In genomic region chr12:103955811-103956514, GRCh38 we compare ENCODE assay signal across 2 cellular contexts.
TF ChIP-seq lines count a peak whose summit lies in the region.

No MANE protein-coding gene starts in this region.

TF ChIP-seq in GM23338, 12 proteins besides CTCF, POLR2A, EP300 and RAD21 (continued from another document):
- TF ChIP-seq, protein P1, sequence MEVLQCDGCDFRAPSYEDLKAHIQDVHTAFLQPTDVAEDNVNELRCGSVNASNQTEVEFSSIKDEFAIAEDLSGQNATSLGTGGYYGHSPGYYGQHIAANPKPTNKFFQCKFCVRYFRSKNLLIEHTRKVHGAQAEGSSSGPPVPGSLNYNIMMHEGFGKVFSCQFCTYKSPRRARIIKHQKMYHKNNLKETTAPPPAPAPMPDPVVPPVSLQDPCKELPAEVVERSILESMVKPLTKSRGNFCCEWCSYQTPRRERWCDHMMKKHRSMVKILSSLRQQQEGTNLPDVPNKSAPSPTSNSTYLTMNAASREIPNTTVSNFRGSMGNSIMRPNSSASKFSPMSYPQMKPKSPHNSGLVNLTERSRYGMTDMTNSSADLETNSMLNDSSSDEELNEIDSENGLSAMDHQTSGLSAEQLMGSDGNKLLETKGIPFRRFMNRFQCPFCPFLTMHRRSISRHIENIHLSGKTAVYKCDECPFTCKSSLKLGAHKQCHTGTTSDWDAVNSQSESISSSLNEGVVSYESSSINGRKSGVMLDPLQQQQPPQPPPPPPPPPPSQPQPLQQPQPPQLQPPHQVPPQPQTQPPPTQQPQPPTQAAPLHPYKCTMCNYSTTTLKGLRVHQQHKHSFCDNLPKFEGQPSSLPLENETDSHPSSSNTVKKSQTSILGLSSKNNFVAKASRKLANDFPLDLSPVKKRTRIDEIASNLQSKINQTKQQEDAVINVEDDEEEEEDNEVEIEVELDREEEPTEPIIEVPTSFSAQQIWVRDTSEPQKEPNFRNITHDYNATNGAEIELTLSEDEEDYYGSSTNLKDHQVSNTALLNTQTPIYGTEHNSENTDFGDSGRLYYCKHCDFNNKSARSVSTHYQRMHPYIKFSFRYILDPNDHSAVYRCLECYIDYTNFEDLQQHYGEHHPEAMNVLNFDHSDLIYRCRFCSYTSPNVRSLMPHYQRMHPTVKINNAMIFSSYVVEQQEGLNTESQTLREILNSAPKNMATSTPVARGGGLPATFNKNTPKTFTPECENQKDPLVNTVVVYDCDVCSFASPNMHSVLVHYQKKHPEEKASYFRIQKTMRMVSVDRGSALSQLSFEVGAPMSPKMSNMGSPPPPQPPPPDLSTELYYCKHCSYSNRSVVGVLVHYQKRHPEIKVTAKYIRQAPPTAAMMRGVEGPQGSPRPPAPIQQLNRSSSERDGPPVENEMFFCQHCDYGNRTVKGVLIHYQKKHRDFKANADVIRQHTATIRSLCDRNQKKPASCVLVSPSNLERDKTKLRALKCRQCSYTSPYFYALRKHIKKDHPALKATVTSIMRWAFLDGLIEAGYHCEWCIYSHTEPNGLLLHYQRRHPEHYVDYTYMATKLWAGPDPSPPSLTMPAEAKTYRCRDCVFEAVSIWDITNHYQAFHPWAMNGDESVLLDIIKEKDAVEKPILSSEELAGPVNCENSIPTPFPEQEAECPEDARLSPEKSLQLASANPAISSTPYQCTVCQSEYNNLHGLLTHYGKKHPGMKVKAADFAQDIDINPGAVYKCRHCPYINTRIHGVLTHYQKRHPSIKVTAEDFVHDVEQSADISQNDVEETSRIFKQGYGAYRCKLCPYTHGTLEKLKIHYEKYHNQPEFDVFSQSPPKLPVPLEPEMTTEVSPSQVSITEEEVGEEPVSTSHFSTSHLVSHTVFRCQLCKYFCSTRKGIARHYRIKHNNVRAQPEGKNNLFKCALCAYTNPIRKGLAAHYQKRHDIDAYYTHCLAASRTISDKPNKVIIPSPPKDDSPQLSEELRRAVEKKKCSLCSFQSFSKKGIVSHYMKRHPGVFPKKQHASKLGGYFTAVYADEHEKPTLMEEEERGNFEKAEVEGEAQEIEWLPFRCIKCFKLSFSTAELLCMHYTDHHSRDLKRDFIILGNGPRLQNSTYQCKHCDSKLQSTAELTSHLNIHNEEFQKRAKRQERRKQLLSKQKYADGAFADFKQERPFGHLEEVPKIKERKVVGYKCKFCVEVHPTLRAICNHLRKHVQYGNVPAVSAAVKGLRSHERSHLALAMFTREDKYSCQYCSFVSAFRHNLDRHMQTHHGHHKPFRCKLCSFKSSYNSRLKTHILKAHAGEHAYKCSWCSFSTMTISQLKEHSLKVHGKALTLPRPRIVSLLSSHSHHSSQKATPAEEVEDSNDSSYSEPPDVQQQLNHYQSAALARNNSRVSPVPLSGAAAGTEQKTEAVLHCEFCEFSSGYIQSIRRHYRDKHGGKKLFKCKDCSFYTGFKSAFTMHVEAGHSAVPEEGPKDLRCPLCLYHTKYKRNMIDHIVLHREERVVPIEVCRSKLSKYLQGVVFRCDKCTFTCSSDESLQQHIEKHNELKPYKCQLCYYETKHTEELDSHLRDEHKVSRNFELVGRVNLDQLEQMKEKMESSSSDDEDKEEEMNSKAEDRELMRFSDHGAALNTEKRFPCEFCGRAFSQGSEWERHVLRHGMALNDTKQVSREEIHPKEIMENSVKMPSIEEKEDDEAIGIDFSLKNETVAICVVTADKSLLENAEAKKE (CRISPR knock-in tag; IDR thresholded peaks at IDR 0.05) = no peak
- TF ChIP-seq CREB1 (CRISPR knock-in tag; IDR thresholded peaks at IDR 0.05; ENCODE audit: low read depth) = no peak
- TF ChIP-seq ZNF331 (CRISPR knock-in tag; IDR thresholded peaks at IDR 0.05; ENCODE audit: low read depth) = no peak
- TF ChIP-seq, protein P2, sequence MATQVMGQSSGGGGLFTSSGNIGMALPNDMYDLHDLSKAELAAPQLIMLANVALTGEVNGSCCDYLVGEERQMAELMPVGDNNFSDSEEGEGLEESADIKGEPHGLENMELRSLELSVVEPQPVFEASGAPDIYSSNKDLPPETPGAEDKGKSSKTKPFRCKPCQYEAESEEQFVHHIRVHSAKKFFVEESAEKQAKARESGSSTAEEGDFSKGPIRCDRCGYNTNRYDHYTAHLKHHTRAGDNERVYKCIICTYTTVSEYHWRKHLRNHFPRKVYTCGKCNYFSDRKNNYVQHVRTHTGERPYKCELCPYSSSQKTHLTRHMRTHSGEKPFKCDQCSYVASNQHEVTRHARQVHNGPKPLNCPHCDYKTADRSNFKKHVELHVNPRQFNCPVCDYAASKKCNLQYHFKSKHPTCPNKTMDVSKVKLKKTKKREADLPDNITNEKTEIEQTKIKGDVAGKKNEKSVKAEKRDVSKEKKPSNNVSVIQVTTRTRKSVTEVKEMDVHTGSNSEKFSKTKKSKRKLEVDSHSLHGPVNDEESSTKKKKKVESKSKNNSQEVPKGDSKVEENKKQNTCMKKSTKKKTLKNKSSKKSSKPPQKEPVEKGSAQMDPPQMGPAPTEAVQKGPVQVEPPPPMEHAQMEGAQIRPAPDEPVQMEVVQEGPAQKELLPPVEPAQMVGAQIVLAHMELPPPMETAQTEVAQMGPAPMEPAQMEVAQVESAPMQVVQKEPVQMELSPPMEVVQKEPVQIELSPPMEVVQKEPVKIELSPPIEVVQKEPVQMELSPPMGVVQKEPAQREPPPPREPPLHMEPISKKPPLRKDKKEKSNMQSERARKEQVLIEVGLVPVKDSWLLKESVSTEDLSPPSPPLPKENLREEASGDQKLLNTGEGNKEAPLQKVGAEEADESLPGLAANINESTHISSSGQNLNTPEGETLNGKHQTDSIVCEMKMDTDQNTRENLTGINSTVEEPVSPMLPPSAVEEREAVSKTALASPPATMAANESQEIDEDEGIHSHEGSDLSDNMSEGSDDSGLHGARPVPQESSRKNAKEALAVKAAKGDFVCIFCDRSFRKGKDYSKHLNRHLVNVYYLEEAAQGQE (IDR thresholded peaks at IDR 0.05; ENCODE audit: unreplicated experiment) = no peak
- TF ChIP-seq EZH2phosphoT487 (IDR thresholded peaks at IDR 0.05; ENCODE audit: unreplicated experiment) = no peak
- no peak for TF ChIP-seq JUNB (IDR thresholded peaks at IDR 0.05; ENCODE audit: unreplicated experiment)

TF ChIP-seq in SK-N-SH, 30 proteins besides CTCF, POLR2A, EP300 and RAD21 (continued from another document):
- TF ChIP-seq, protein P2 (IDR thresholded peaks at IDR 0.05; ENCODE audit: low read depth, low read length) = no peak
- TF ChIP-seq FOXM1 (IDR thresholded peaks at IDR 0.05; ENCODE audit: low read depth) = no peak
- TF ChIP-seq TAF1 (IDR thresholded peaks at IDR 0.05; ENCODE audit: borderline replicate concordance, low read depth, low read length) = no peak
